ENCODE assay signal across 8 cellular contexts in genomic region chr17:78359216-78359935, GRCh38. TPM values are rescaled to one million over a fixed set of nuclear protein-coding genes. Genes with fewer than 3 reads are reported as not detected.
DNase-seq lines count a peak whose midpoint lies in the region; ATAC-seq and TF ChIP-seq lines count a peak whose summit lies in the region.

No MANE protein-coding gene starts in this region.

- H3K4me3 ChIP-seq in BJ (ENCODE audit: low read depth, low read length) = peak overlapping the region; percentile 62
- peak overlapping the region; percentile 86 to 96 for H3K4me3 ChIP-seq in HCT116 (replicated peaks in 1 of 2; ENCODE audit: low read depth in 1 of 2, low read length in 2 of 2)
- peak overlapping the region; percentile 86 for H3K4me3 ChIP-seq in fibroblast of mammary gland (ENCODE audit: control insufficient read depth, low read depth, low read length)
- peak overlapping the region; percentile 86 to 99 for H3K4me3 ChIP-seq in neutrophil (ENCODE audit: low read depth in 1 of 2, low read length in 1 of 2)

- peaks cover 23% of the 10 kb centered on the region for H3K36me3 ChIP-seq in BJ (ENCODE audit: control insufficient read depth, insufficient read depth, low read length)
- H3K36me3 ChIP-seq in HCT116 (ENCODE audit: control insufficient read depth in 1 of 2, insufficient read depth in 2 of 2, low read length in 2 of 2) = peaks cover 15 to 22% of the 10 kb centered on the region in 2 experiments
- H3K36me3 ChIP-seq in neutrophil = peaks cover 20% of the 10 kb centered on the region

- POLR2A ChIA-PET in BJ (lab: Charles Lee) (interaction anchor here (0.6 to 1.1 kb wide), 2 partner anchors 34 to 95 kb away, joined by 5 read pairs; no protein-coding TSS in a partner anchor), HCT116 (lab: Charles Lee) (interaction anchor here (0.6 to 3.4 kb wide), 8 partner anchors 17 to 170 kb away, joined by 3 to 21 read pairs (median 5); no protein-coding TSS in a partner anchor), WTC11 (lab: Charles Lee) (interaction anchor here (1.0 to 2.1 kb wide), 5 partner anchors 10 to 45 kb away, joined by 5 to 10 read pairs (median 8); no protein-coding TSS in a partner anchor)

- H3K27ac ChIP-seq in HCT116 (ENCODE audit: low read depth, low read length) = peak overlapping the region; percentile 99
- H3K27ac ChIP-seq in neutrophil = peak overlapping the region; percentile 90

- peak overlapping the region; percentile 98 for H3K4me2 ChIP-seq in HCT116 (ENCODE audit: low read length)

- H4K20me1 ChIP-seq in HCT116 (ENCODE audit: insufficient read depth) = peaks cover 3% of the 10 kb centered on the region; the same call in 1 of the 2 replicates

- H2AFZ ChIP-seq in HCT116 (ENCODE audit: low read depth, low read length, poor library complexity, severe bottlenecking) = no peak overlapping the region

- peak overlapping the region; percentile 71 for H3K4me3 Mint-ChIP-seq in WTC11

- CTCF ChIA-PET in BJ (lab: Yijun Ruan, JAX) = interaction anchor here (1.1 to 14.0 kb wide), 9 partner anchors 10 to 108 kb away, joined by 3 to 273 read pairs (median 5); partner anchors contain the start of gene PGS1
- CTCF ChIA-PET in HCT116 (lab: Charles Lee) = interaction anchor here (2.2 to 2.5 kb wide), 2 partner anchors 16 to 45 kb away, joined by 13 to 15 read pairs; no protein-coding TSS in a partner anchor
- CTCF ChIA-PET in WTC11 (lab: Charles Lee) = interaction anchor here (1.0 to 9.8 kb wide), 7 partner anchors 10 to 108 kb away, joined by 3 to 115 read pairs (median 5); no protein-coding TSS in a partner anchor

- H3K9ac ChIP-seq in HCT116 (ENCODE audit: low read length) = peak overlapping the region; percentile 96

- H3K4me1 Mint-ChIP-seq in WTC11 = peaks cover 70% of the 10 kb centered on the region

- intact Hi-C loops in HCT116 (cut with micrococcal nuclease) = no loop called here

- no TSS peak for BruUV-seq in HCT116 (replicated peaks; lab: Mats Ljungman, UMichigan)

- H3K27me3 ChIP-seq in BJ (ENCODE audit: control insufficient read depth, insufficient read depth, low read length) (no peaks in the 10 kb centered on the region), HCT116 (ENCODE audit: insufficient read depth, low read length) (no peaks in the 10 kb centered on the region), neutrophil (peaks cover 65% of the 10 kb centered on the region)

- ATAC-seq in HCT116 (peak; percentile 1), WTC11 (no peak)

- H3K9me3 ChIP-seq in HCT116 (ENCODE audit: control insufficient read depth in 1 of 2, insufficient read depth in 1 of 2, low read depth in 1 of 2, low read length in 2 of 2) (no peaks in the 10 kb centered on the region), neutrophil (peaks cover 4% of the 10 kb centered on the region)

- RAD21 ChIA-PET in HCT116 (lab: Charles Lee; ENCODE audit: low non-redundant PET in 1 of 2, low total read pairs in 2 of 2, uncharacterized antibody in 2 of 2, unreplicated experiment in 2 of 2) = interaction anchor here in 1 of 2 experiments (0.8 kb wide), 1 partner anchor 46 kb away, joined by 9 read pairs; no protein-coding TSS in a partner anchor

- H3K4me1 ChIP-seq in HCT116 (ENCODE audit: control insufficient read depth in 1 of 2, insufficient read depth in 2 of 2, low read length in 2 of 2) (peaks cover 13 to 63% of the 10 kb centered on the region in 2 experiments; a peak in 3 of 4 replicates), neutrophil (ENCODE audit: control insufficient read depth in 1 of 2, insufficient read depth in 1 of 2, low read depth in 1 of 2, low read length in 1 of 2) (peaks cover 38 to 47% of the 10 kb centered on the region in 2 experiments)

- peaks cover 6% of the 10 kb centered on the region for H3K36me3 Mint-ChIP-seq in WTC11

- TF ChIP-seq RAD21 in HCT116 (IDR thresholded peaks at IDR 0.05; ENCODE audit: low read depth) = no peak

- H3K9me2 ChIP-seq in HCT116 (ENCODE audit: insufficient read depth) = no peaks in the 10 kb centered on the region

- no peak for TF ChIP-seq CTCF in BJ (IDR thresholded peaks at IDR 0.05; ENCODE audit: insufficient read depth, low read depth, low read length)
- no peak for TF ChIP-seq CTCF in HCT116 (IDR thresholded peaks at IDR 0.05 in 2 of 3, conservative IDR thresholded peaks at IDR 0.05 in 1 of 3; ENCODE audit: borderline replicate concordance in 1 of 3, insufficient read depth in 1 of 3, low read depth in 2 of 3, low read length in 2 of 3)
- TF ChIP-seq CTCF in WTC11 (IDR thresholded peaks at IDR 0.05) = no peak
- TF ChIP-seq CTCF in fibroblast of mammary gland (conservative IDR thresholded peaks at IDR 0.05; ENCODE audit: control insufficient read depth, insufficient read depth, low read depth, low read length) = no peak
- TF ChIP-seq CTCF in neutrophil (IDR thresholded peaks at IDR 0.05) = no peak

- no peak overlapping the region for H3K27ac Mint-ChIP-seq in WTC11

- DNase-seq in BJ (ENCODE audit: low read depth) (no peak), HCT116 (ENCODE audit: low read depth, low spot score) (no peak), WTC11 (ENCODE audit: low spot score) (peak; percentile 38), fibroblast of mammary gland (ENCODE audit: low read depth) (no peak), middle frontal gyrus (ENCODE audit: extremely low spot score, low spot score) (no peak), NOMO-1 (lab: John Stamatoyannopoulos, UW; ENCODE audit: unreplicated experiment in 2 of 2) (no peak), NOMO-1 treated with DMSO at 0.1 percent for 48 hours (lab: John Stamatoyannopoulos, UW; ENCODE audit: unreplicated experiment) (no peak)

- H3K9me3 Mint-ChIP-seq in WTC11 = no peaks in the 10 kb centered on the region

- peaks cover 16% of the 10 kb centered on the region for H3K27me3 Mint-ChIP-seq in WTC11 (ENCODE audit: low read depth)

- TF ChIP-seq POLR2A in HCT116 (IDR thresholded peaks at IDR 0.05; ENCODE audit: borderline replicate concordance, extremely low read depth, insufficient read depth, insufficient read length) = no peak

- peaks cover 36% of the 10 kb centered on the region for H3K79me2 ChIP-seq in HCT116 (ENCODE audit: insufficient read depth, low read length)

TF ChIP-seq in HCT116, 20 proteins besides CTCF, POLR2A, EP300 and RAD21:
- TF ChIP-seq SIN3A (IDR thresholded peaks at IDR 0.05; ENCODE audit: low read depth) = no peak
- no peak for TF ChIP-seq EZH2 (IDR thresholded peaks at IDR 0.05)
- TF ChIP-seq ELF1 (IDR thresholded peaks at IDR 0.05; ENCODE audit: borderline replicate concordance, low read depth) = no peak
- no peak for TF ChIP-seq ZBTB33 (IDR thresholded peaks at IDR 0.05; ENCODE audit: extremely low read depth, insufficient replicate concordance, low read length)

TF ChIP-seq in WTC11, 78 proteins besides CTCF, POLR2A, EP300 and RAD21:
- 0 out of 2 replicates have a peak, but pooled peaks have one; percentile 59 for TF ChIP-seq TCF7 (CRISPR knock-in tag; IDR thresholded peaks at IDR 0.05; ENCODE audit: low read depth)
- TF ChIP-seq TEAD4 (CRISPR knock-in tag; IDR thresholded peaks at IDR 0.05) = no peak
- TF ChIP-seq RELA (CRISPR knock-in tag; IDR thresholded peaks at IDR 0.05; ENCODE audit: borderline replicate concordance) = 0 out of 2 replicates have a peak, but pooled peaks have one; percentile 45
- TF ChIP-seq E2F4 (CRISPR knock-in tag; IDR thresholded peaks at IDR 0.05; ENCODE audit: borderline replicate concordance, low read depth) = peak; percentile 60; the same call in 1 of the 2 replicates
- TF ChIP-seq NFYB (CRISPR knock-in tag; conservative IDR thresholded peaks at IDR 0.05; ENCODE audit: low read depth) = no peak
- no peak for TF ChIP-seq ATF2 (CRISPR knock-in tag; IDR thresholded peaks at IDR 0.05; ENCODE audit: borderline replicate concordance, low read depth)

RNA-seq across cellular contexts. Expression of gene SOCS3, which starts 0.5 kb away (rescaled TPM):
- polyA plus RNA-seq in BJ (2011; rRNA removed) = 18.9 and 26.4 TPM in 2 replicates
- 27.6 and 39.0 TPM in 2 replicates for polyA minus RNA-seq in BJ (2011; rRNA and poly(A)+ RNA removed)
- total RNA-seq in HCT116 (2021; ENCODE audit: unreplicated experiment) = 26.7 TPM
- polyA plus RNA-seq in HCT116 (2012) = 23.7 and 28.3 TPM in 2 replicates
- total RNA-seq in WTC11 (2021) = 23.8 to 24.6 TPM (median 24.2 TPM) in 3 replicates

RNA-seq across cellular contexts. Expression of gene PGS1, which starts 19.1 kb away (rescaled TPM):
- polyA plus RNA-seq in BJ (2011; rRNA removed) = 26.7 and 37.7 TPM in 2 replicates
- polyA minus RNA-seq in BJ (2011; rRNA and poly(A)+ RNA removed) = 30.8 and 33.3 TPM in 2 replicates
- 44.4 TPM for total RNA-seq in HCT116 (2021; ENCODE audit: unreplicated experiment)
- polyA plus RNA-seq in HCT116 (2012) = 27.4 and 29.1 TPM in 2 replicates
- total RNA-seq in WTC11 (2021) = 45.4 to 51.4 TPM (median 47.0 TPM) in 3 replicates
